In the genomic region with DNA sequence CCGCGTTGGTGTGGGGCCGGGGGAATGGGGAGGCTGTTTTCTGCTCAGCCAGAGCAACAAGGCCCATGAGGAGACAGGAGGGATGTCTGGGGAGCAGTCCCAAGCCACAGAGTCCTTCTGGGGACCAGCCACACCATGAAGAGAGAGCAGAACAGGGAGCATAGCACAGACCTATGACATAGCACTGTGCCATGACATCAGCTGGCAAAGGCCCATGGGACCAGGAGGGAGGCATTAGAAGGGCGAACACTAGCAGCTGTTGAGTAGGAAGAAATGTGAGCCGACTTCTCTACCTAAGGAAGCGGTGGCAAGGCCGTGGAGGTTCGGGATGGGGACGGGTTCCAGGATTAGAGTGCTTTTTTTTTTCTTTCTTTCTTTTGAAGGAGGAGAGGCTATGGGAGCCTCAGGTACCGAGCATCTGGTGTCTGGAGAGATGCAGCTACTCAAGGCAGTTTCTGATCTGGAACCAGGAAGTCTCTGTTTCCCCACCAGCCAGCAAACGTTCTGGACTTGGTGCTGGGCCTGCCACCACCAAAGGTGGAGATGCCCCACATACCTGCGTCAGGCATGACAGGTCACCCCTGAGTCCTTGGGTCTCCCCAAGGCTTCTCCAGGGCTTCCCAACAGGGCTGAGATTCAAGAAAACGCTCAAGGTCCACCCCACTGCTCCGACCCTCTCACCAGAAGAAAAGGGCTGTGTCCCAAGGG, we compare ENCODE assay signal across 15 cellular contexts.
DNase-seq lines count a peak whose midpoint lies in the region; ATAC-seq and TF ChIP-seq lines count a peak whose summit lies in the region.
"Had no signal": no experiment of that assay in that cellular context is flagged by ENCODE, and none has a peak within 500 bp of the region (broad histone marks: within the 10 kb centered on the region; RNA-seq: fewer than 3 reads in every experiment).

No MANE protein-coding gene starts in this region.

- no peaks in the 10 kb centered on the region for H3K27me3 Mint-ChIP-seq in T-helper 17 cell
- peaks cover 10% of the 10 kb centered on the region for H3K27me3 Mint-ChIP-seq in nephron progenitor cell (ENCODE audit: low read depth, poor library complexity)

- no peaks in the 10 kb centered on the region for H3K4me1 ChIP-seq in DND-41 (ENCODE audit: insufficient read depth, low read length)
- H3K4me1 ChIP-seq in Karpas-422 (ENCODE audit: low read length): peaks cover 14% of the 10 kb centered on the region
- H3K4me1 ChIP-seq: esophagus muscularis mucosa had no signal

- H3K36me3 Mint-ChIP-seq in T-helper 17 cell (ENCODE audit: low read depth) (no peaks in the 10 kb centered on the region), nephron progenitor cell (ENCODE audit: low read depth) (peaks cover 4% of the 10 kb centered on the region)

- no peak overlapping the region for H2AFZ ChIP-seq in DND-41 (ENCODE audit: low read depth, low read length)
- no peak overlapping the region for H2AFZ ChIP-seq in Karpas-422 (ENCODE audit: low read length)
- H2AFZ ChIP-seq: hepatocyte had no signal

- no peaks in the 10 kb centered on the region for H3K9me3 Mint-ChIP-seq in nephron progenitor cell

- H3K27ac Mint-ChIP-seq in T-helper 17 cell: peak overlapping the region; percentile 29
- peak overlapping the region; percentile 3 for H3K27ac Mint-ChIP-seq in nephron progenitor cell

- H3K4me3 Mint-ChIP-seq in T-helper 17 cell (peak overlapping the region; percentile 9), nephron progenitor cell (no peak overlapping the region)

- H3K4me2 ChIP-seq in DND-41 (ENCODE audit: insufficient read depth, low read length) (no peak overlapping the region), Karpas-422 (ENCODE audit: low read depth, low read length, poor library complexity, severe bottlenecking) (peak overlapping the region; percentile 54)
- H3K4me2 ChIP-seq: hepatocyte had no signal

- TF ChIP-seq CTCF in DND-41 (IDR thresholded peaks at IDR 0.05; ENCODE audit: borderline replicate concordance, extremely low read depth, low read length, poor library complexity, severe bottlenecking): no peak
- TF ChIP-seq CTCF in nephron progenitor cell (IDR thresholded peaks at IDR 0.05): no peak
- TF ChIP-seq CTCF in omental fat pad (IDR thresholded peaks at IDR 0.05): no peak

- H3K36me3 ChIP-seq in DND-41 (ENCODE audit: insufficient read depth, low read length): no peaks in the 10 kb centered on the region
- H3K36me3 ChIP-seq in Karpas-422 (ENCODE audit: insufficient read depth, low read length): no peaks in the 10 kb centered on the region
- H3K36me3 ChIP-seq: esophagus muscularis mucosa had no signal

- DNase-seq in DND-41 (no peak), Karpas-422 (no peak), T-helper 17 cell (no peak), nephron progenitor cell (no peak), omental fat pad (ENCODE audit: low spot score) (no peak)
- DNase-seq: activated T-cell treated with anti-CD3 and anti-CD28 coated beads for 4 hours, amniotic stem cell, HCEC 1CT, left colon, NCI-H1048, NCI-H526 had no signal

- H3K27me3 ChIP-seq in DND-41 (ENCODE audit: insufficient read depth, low read length, poor library complexity): no peaks in the 10 kb centered on the region
- no peaks in the 10 kb centered on the region for H3K27me3 ChIP-seq in Karpas-422 (ENCODE audit: low read length)
- H3K27me3 ChIP-seq: esophagus muscularis mucosa, hepatocyte had no signal

- H3K9me3 ChIP-seq in DND-41 (ENCODE audit: insufficient read depth, low read length, severe bottlenecking) (no peaks in the 10 kb centered on the region), Karpas-422 (ENCODE audit: low read length) (no peaks in the 10 kb centered on the region), T-helper 17 cell (ENCODE audit: control insufficient read depth, low read length, poor library complexity, severe bottlenecking) (no peaks in the 10 kb centered on the region)
- H3K9me3 ChIP-seq: esophagus muscularis mucosa had no signal

- H3K79me2 ChIP-seq in DND-41 (ENCODE audit: insufficient read depth, low read length) (no peaks in the 10 kb centered on the region), Karpas-422 (ENCODE audit: low read length) (no peaks in the 10 kb centered on the region)
- H3K79me2 ChIP-seq: hepatocyte had no signal

- no peak overlapping the region for H3K27ac ChIP-seq in DND-41 (ENCODE audit: low read length)
- no peak overlapping the region for H3K27ac ChIP-seq in Karpas-422 (ENCODE audit: low read length)
- H3K27ac ChIP-seq: esophagus muscularis mucosa, hepatocyte had no signal

- peaks cover 10% of the 10 kb centered on the region for H3K4me1 Mint-ChIP-seq in T-helper 17 cell
- peaks cover 51% of the 10 kb centered on the region for H3K4me1 Mint-ChIP-seq in nephron progenitor cell

- ATAC-seq in DND-41 (ENCODE audit: insufficient read depth, low read depth) (0 out of 3 replicates have a peak, but pooled peaks have one; percentile 12), T-helper 17 cell (no peak), GM18498 (IDR thresholded peaks at IDR 0.05; ENCODE audit: unreplicated experiment) (no peak), omental fat pad (ENCODE audit: low FRiP score) (no peak), GM19467 (IDR thresholded peaks at IDR 0.05; ENCODE audit: unreplicated experiment) (no peak)
- ATAC-seq: left colon had no signal

- no peak overlapping the region for H3K4me3 ChIP-seq in DND-41 (ENCODE audit: low read depth in 1 of 2, low read length in 2 of 2)
- H3K4me3 ChIP-seq in Karpas-422 (ENCODE audit: low read length): no peak overlapping the region
- H3K4me3 ChIP-seq: esophagus muscularis mucosa, hepatocyte had no signal

- H4K20me1 ChIP-seq in DND-41 (ENCODE audit: insufficient read depth, low read length) (no peaks in the 10 kb centered on the region), Karpas-422 (ENCODE audit: insufficient read depth, low read depth, low read length) (no peaks in the 10 kb centered on the region)

- H3K9me2 ChIP-seq in Karpas-422 (replicated peaks; ENCODE audit: insufficient read depth, low read length): no peaks in the 10 kb centered on the region

- H3K9ac ChIP-seq in DND-41 (ENCODE audit: low read depth, low read length): no peak overlapping the region
- no peak overlapping the region for H3K9ac ChIP-seq in Karpas-422 (ENCODE audit: low read length)
